In the genomic region with DNA sequence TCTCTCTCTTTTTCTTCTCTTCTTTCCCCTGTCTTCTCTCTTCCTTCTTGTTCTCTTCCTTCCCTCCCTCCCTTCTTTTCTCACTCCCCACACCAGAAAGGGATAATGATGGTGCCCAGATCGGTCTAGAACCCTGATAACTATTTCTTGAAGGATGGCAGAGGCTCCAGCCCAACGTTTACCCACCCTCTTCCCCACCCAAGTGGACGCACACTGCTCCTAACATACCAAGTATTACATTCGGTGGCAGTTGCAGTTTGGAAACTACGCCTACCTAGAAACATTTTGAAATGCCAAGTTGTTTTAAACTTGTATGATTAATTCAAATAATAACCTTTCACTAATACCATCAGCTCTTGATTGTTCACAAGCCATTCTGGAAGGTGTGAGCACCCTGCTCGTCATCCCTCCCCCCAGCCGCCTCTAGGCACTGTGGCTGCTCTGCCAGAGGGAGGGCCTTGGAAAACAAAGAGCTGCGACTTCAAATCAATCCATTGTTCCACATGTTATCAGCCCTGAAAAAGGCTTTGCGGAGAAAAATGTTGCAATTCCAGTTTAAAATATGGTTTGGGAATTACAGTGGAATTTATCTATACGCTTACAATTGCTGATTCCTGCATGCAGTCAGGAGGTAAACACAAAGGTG, we compare ENCODE assay signal across 19 cellular contexts.
"Had no signal": no experiment of that assay in that cellular context is flagged by ENCODE, and none has a peak within 500 bp of the region (broad histone marks: within the 10 kb centered on the region; RNA-seq: fewer than 3 reads in every experiment).

No MANE protein-coding gene starts in this region.

- H3K36me3 ChIP-seq: esophagus muscularis mucosa, gastroesophageal sphincter, neutrophil, pancreas, WERI-Rb-1 had no signal

- H3K4me1 ChIP-seq: esophagus muscularis mucosa, gastroesophageal sphincter, pancreas had no signal

- ATAC-seq: activated CD4-positive, alpha-beta T cell treated with anti-CD3 and anti-CD28 coated beads for 36 hours; gastroesophageal sphincter; mucosa of descending colon; pancreas; sciatic nerve had no signal

- H3K27ac ChIP-seq: esophagus muscularis mucosa, gastroesophageal sphincter, neutrophil, pancreas, WERI-Rb-1 had no signal

- DNase-seq: activated CD4-positive, alpha-beta T cell treated with anti-CD3 and anti-CD28 coated beads for 36 hours; activated CD4-positive, alpha-beta T cell treated with anti-CD3 and anti-CD28 coated beads, Interleukin-2, amount 50 U/mL, for 48 hours; activated naive CD4-positive, alpha-beta T cell; activated naive CD8-positive, alpha-beta T cell treated with anti-CD3 and anti-CD28 coated beads for 36 hours; amniotic stem cell; effector CD8-positive, alpha-beta T cell; mucosa of descending colon; naive B cell; pancreas; stimulated activated CD4-positive, alpha-beta T cell treated with anti-CD3 and anti-CD28 coated beads, Interleukin-4, amount 100 ng/mL, for 4 hours; SW 1271; T-helper 2 cell; WERI-Rb-1 had no signal

- H3K27ac Mint-ChIP-seq: activated CD4-positive, alpha-beta T cell treated with anti-CD3 and anti-CD28 coated beads for 36 hours; activated naive CD8-positive, alpha-beta T cell treated with anti-CD3 and anti-CD28 coated beads for 36 hours; memory B cell; naive B cell; stimulated activated memory B cell treated with anti-CD40 and anti-IgM and Interleukin-4, amounts not matched to agents 10 μg/mL and 1 μg/mL and 100 μg/mL, for 72 hours had no signal

- H3K9me3 Mint-ChIP-seq: activated naive CD8-positive, alpha-beta T cell treated with anti-CD3 and anti-CD28 coated beads for 36 hours; naive B cell; stimulated activated memory B cell treated with anti-CD40 and anti-IgM and Interleukin-4, amounts not matched to agents 10 μg/mL and 1 μg/mL and 100 μg/mL, for 72 hours had no signal

- H3K4me3 ChIP-seq: esophagus muscularis mucosa, gastroesophageal sphincter, mucosa of descending colon, pancreas had no signal

- H3K27me3 ChIP-seq: esophagus muscularis mucosa, gastroesophageal sphincter, neutrophil, pancreas had no signal

- H3K9me3 ChIP-seq: esophagus muscularis mucosa, gastroesophageal sphincter, mucosa of descending colon, neutrophil, pancreas had no signal

- H3K4me1 Mint-ChIP-seq: activated CD4-positive, alpha-beta T cell treated with anti-CD3 and anti-CD28 coated beads for 36 hours; activated naive CD8-positive, alpha-beta T cell treated with anti-CD3 and anti-CD28 coated beads for 36 hours; memory B cell; naive B cell; stimulated activated memory B cell treated with anti-CD40 and anti-IgM and Interleukin-4, amounts not matched to agents 10 μg/mL and 1 μg/mL and 100 μg/mL, for 72 hours had no signal

- H3K4me3 Mint-ChIP-seq: activated CD4-positive, alpha-beta T cell treated with anti-CD3 and anti-CD28 coated beads for 36 hours; activated naive CD8-positive, alpha-beta T cell treated with anti-CD3 and anti-CD28 coated beads for 36 hours; memory B cell; stimulated activated memory B cell treated with anti-CD40 and anti-IgM and Interleukin-4, amounts not matched to agents 10 μg/mL and 1 μg/mL and 100 μg/mL, for 72 hours had no signal

- H3K36me3 Mint-ChIP-seq: activated naive CD8-positive, alpha-beta T cell treated with anti-CD3 and anti-CD28 coated beads for 36 hours; memory B cell; naive B cell; stimulated activated memory B cell treated with anti-CD40 and anti-IgM and Interleukin-4, amounts not matched to agents 10 μg/mL and 1 μg/mL and 100 μg/mL, for 72 hours had no signal

- H3K27me3 Mint-ChIP-seq: activated CD4-positive, alpha-beta T cell treated with anti-CD3 and anti-CD28 coated beads for 36 hours; activated naive CD8-positive, alpha-beta T cell treated with anti-CD3 and anti-CD28 coated beads for 36 hours; memory B cell; naive B cell; stimulated activated memory B cell treated with anti-CD40 and anti-IgM and Interleukin-4, amounts not matched to agents 10 μg/mL and 1 μg/mL and 100 μg/mL, for 72 hours had no signal
